ENCODE assay signal across 8 cellular contexts in the genomic region with DNA sequence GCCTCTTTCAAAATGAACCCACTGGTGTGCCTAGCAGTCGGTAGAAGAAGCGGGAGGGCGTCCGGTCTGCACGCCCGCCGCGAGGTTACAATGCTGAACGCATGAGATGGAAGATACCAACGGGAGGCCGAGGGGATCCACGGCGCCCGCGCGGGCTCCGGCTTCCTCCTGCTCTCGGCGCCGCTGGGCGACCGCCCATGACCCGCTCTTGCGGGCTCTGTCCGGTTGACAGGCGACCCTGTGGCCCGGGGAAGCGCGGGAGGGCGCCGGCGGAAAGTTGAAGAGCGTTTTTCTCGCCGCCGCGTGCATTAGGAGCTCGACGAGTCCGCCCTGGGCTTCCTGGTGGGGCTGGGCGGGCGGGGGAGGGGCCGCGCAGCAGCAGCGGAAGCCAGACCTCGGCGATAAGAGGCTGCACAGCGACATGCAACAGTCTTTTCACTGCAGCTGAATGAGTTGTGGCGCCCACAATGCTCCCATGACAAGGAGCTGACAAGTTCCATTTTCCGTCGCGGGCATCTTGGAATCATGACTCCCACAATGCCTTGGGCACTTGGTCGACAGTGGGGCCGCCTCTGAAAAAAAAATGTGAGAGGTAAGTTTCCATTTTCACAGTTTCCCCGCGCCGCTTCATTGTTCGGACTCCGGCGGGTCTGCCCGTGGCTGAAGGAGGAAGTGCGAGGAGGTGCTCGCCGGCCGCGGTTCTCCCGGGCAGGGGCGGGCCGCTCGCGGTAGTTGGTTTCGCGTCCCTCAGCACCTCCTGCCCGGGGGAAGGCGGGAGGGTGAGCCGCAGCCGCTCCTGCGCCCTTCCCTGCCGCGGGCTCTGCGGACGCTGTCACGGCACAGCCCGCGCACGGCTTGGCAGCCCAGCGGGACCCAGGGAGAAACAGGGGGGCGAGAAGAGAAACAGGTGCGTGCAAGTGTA. TPM values are rescaled to one million over a fixed set of nuclear protein-coding genes. Genes with fewer than 3 reads are reported as not detected.
DNase-seq lines count a peak whose midpoint lies in the region; ATAC-seq and TF ChIP-seq lines count a peak whose summit lies in the region.

A gene with protein sequence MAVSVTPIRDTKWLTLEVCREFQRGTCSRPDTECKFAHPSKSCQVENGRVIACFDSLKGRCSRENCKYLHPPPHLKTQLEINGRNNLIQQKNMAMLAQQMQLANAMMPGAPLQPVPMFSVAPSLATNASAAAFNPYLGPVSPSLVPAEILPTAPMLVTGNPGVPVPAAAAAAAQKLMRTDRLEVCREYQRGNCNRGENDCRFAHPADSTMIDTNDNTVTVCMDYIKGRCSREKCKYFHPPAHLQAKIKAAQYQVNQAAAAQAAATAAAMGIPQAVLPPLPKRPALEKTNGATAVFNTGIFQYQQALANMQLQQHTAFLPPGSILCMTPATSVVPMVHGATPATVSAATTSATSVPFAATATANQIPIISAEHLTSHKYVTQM (plus strand): TSS at position 429 of the 922 bp plus-strand sequence. CDS start 31,265 bp downstream, outside the sequence.

- H3K36me3 ChIP-seq in parathyroid adenoma (ENCODE audit: control insufficient read depth, insufficient read depth, low read length) (no peaks in the 10 kb centered on the region), tibial artery (no peaks in the 10 kb centered on the region)

- ATAC-seq in HG02678 (IDR thresholded peaks at IDR 0.05; ENCODE audit: unreplicated experiment) (peak; percentile 62), Right ventricle myocardium superior (ENCODE audit: poor library complexity) (peak; percentile 81)
- peak; percentile 70 for ATAC-seq in activated naive CD8-positive, alpha-beta T cell treated with anti-CD3 and anti-CD28 coated beads, Interleukin-2, amount 50 U/mL, for 24 hours

- H3K9me3 Mint-ChIP-seq in activated naive CD8-positive, alpha-beta T cell treated with anti-CD3 and anti-CD28 coated beads, Interleukin-2, amount 50 U/mL, for 24 hours: no peaks in the 10 kb centered on the region

- H3K4me1 ChIP-seq in parathyroid adenoma (peaks cover 7% of the 10 kb centered on the region), tibial artery (peaks cover 0 to 49% (median 18%) of the 10 kb centered on the region in 4 donors)

- H3K9ac ChIP-seq in parathyroid adenoma: peak within 1 kb of the TSS; percentile 83

- H3K27ac Mint-ChIP-seq in activated naive CD8-positive, alpha-beta T cell treated with anti-CD3 and anti-CD28 coated beads, Interleukin-2, amount 50 U/mL, for 24 hours: peak within 1 kb of the TSS; percentile 94

- H3K9me3 ChIP-seq in parathyroid adenoma (ENCODE audit: control insufficient read depth, low read length) (no peaks in the 10 kb centered on the region), tibial artery (no peaks in the 10 kb centered on the region)

- H3K79me2 ChIP-seq in parathyroid adenoma: peaks cover 11% of the 10 kb centered on the region

- peak within 1 kb of the TSS; percentile 86 for H3K4me3 Mint-ChIP-seq in activated naive CD8-positive, alpha-beta T cell treated with anti-CD3 and anti-CD28 coated beads, Interleukin-2, amount 50 U/mL, for 24 hours

- peaks cover 30% of the 10 kb centered on the region for H3K36me3 Mint-ChIP-seq in activated naive CD8-positive, alpha-beta T cell treated with anti-CD3 and anti-CD28 coated beads, Interleukin-2, amount 50 U/mL, for 24 hours (ENCODE audit: low read depth)

- DNase-seq in GM12865 (ENCODE audit: low read depth) (peak; percentile 96), NCI-H1417 treated with DMSO at 0.1 percent for 48 hours (lab: John Stamatoyannopoulos, UW) (peak; percentile 67), T follicular helper cell (ENCODE audit: low read depth) (peak; percentile 78), Right ventricle myocardium superior (peak; percentile 88), tibial artery (peak; percentile 81 to 88)
- DNase-seq in activated naive CD8-positive, alpha-beta T cell treated with anti-CD3 and anti-CD28 coated beads, Interleukin-2, amount 50 U/mL, for 24 hours: peak; percentile 82

- H3K27me3 Mint-ChIP-seq in activated naive CD8-positive, alpha-beta T cell treated with anti-CD3 and anti-CD28 coated beads, Interleukin-2, amount 50 U/mL, for 24 hours: no peaks in the 10 kb centered on the region

- TF ChIP-seq CTCF in GM12865 (IDR thresholded peaks at IDR 0.05; ENCODE audit: insufficient read depth, low read depth, low read length, missing control alignments) (no peak), parathyroid adenoma (IDR thresholded peaks at IDR 0.05) (no peak), tibial artery (IDR thresholded peaks at IDR 0.05) (no peak)

- H3K4me1 Mint-ChIP-seq in activated naive CD8-positive, alpha-beta T cell treated with anti-CD3 and anti-CD28 coated beads, Interleukin-2, amount 50 U/mL, for 24 hours: peaks cover 64% of the 10 kb centered on the region

- H3K27ac ChIP-seq in parathyroid adenoma (peak within 1 kb of the TSS; percentile 95), tibial artery (peak within 1 kb of the TSS; percentile 93 to 99)

- H3K4me3 ChIP-seq in GM12865 (ENCODE audit: low read depth, low read length): peak within 1 kb of the TSS; percentile 93
- H3K4me3 ChIP-seq in parathyroid adenoma (ENCODE audit: low read depth, low read length): peak within 1 kb of the TSS; percentile 86
- peak within 1 kb of the TSS; percentile 71 to 80 for H3K4me3 ChIP-seq in tibial artery

- H3K27me3 ChIP-seq in parathyroid adenoma (ENCODE audit: control insufficient read depth, insufficient read depth, low read length): no peaks in the 10 kb centered on the region
- no peaks in the 10 kb centered on the region for H3K27me3 ChIP-seq in tibial artery

- intact Hi-C loops in Right ventricle myocardium superior (cut with DNase I): no loop called here
- intact Hi-C loops in tibial artery (cut with DNase I; ENCODE audit: low total_unique reads): loop anchor here (10.0 kb wide), 2 partner anchors 136 to 194 kb away; no protein-coding TSS in a partner anchor

- H3K4me2 ChIP-seq in parathyroid adenoma (ENCODE audit: low read length): peak within 1 kb of the TSS; percentile 68

- H2AFZ ChIP-seq in parathyroid adenoma: peak within 1 kb of the TSS; percentile 89

RNA-seq across cellular contexts. Expression of the gene that starts here (rescaled TPM):
- total RNA-seq in Right ventricle myocardium superior: 182 TPM

Comparison
In these comparisons a context has a peak if more than half of its experiments do, and no peak if none do; other contexts are left out.
1. Peak in every context shown above with its lines: DNase-seq, ATAC-seq, H3K4me3 ChIP-seq and H3K27ac ChIP-seq.